17 cellular contexts compared by ENCODE assay signal in the genomic region with DNA sequence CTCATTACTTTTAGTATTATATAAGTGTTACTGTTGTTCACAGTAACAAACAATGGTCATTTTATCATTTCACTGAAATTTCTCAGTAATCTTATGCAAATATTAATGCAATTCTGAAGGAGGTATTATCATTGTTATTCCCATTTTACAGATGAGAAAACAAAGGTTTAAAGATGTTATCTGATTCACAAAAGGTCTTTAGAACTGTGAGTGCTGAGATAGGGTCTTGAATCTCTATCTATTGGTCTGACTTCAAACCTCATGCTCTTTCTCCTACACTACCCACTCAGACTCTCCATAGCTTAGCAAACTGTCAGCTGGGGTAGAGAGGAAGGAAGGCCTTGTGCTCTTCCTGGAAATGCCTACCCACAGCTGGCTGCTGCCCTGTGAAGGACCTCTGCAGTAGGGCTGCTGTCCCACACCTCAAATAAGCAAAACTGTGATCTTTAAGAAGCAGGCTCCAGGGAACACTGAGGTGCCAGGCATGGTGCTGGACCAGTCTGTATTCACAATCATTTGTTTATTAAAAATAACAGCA. TPM values are rescaled to one million over a fixed set of nuclear protein-coding genes. Genes with fewer than 3 reads are reported as not detected.
"Had no signal": no experiment of that assay in that cellular context is flagged by ENCODE, and none has a peak within 500 bp of the region (broad histone marks: within the 10 kb centered on the region; RNA-seq: fewer than 3 reads in every experiment).

No MANE protein-coding gene starts in this region.

- FAIRE-seq: kidney, TTC549 had no signal

- DNase-seq: activated B cell treated with CpG ODN at 0.5 μM for 24 hours; activated gamma-delta T cell treated with Interleukin-2 at 50 U/mL for 16 hours; body of pancreas; kidney; left ventricle myocardium inferior; nephron progenitor cell; psoas muscle; stimulated activated CD4-positive, alpha-beta T cell treated with anti-CD3 and anti-CD28 coated beads, Interleukin-12 subunit alpha, Interleukin-12 subunit beta, amount 100 ng/mL, for 4 hours; stimulated activated naive CD8-positive, alpha-beta T cell treated with anti-CD3 and anti-CD28 coated beads, Interleukin-15, amount 100 ng/mL, for 72 hours; testis had no signal

- H2AFZ ChIP-seq: hepatocyte had no signal

- H3K4me2 ChIP-seq: hepatocyte had no signal

- ATAC-seq: body of pancreas; psoas muscle; sciatic nerve; SK-N-SH treated with all-trans-retinoic acid at 6 μM for 48 hours; stimulated activated naive CD8-positive, alpha-beta T cell treated with anti-CD3 and anti-CD28 coated beads, Interleukin-15, amount 100 ng/mL, for 72 hours had no signal

- H3K9me3 ChIP-seq: body of pancreas, left ventricle myocardium inferior, psoas muscle, testis had no signal

- H3K27me3 ChIP-seq: body of pancreas, hepatocyte, testis had no signal

- H3K4me3 Mint-ChIP-seq: activated B cell treated with CpG ODN at 0.5 μM for 24 hours; memory B cell; nephron progenitor cell; stimulated activated naive CD8-positive, alpha-beta T cell treated with anti-CD3 and anti-CD28 coated beads, Interleukin-15, amount 100 ng/mL, for 72 hours had no signal

- H3K79me2 ChIP-seq: hepatocyte had no signal

- H3K4me3 ChIP-seq: body of pancreas, hepatocyte, left ventricle myocardium inferior, psoas muscle, testis had no signal

- H3K4me1 ChIP-seq: body of pancreas, psoas muscle, testis had no signal

- H3K27ac Mint-ChIP-seq: activated B cell treated with CpG ODN at 0.5 μM for 24 hours, memory B cell, nephron progenitor cell had no signal

- H3K27me3 Mint-ChIP-seq: activated B cell treated with CpG ODN at 0.5 μM for 24 hours; memory B cell; stimulated activated naive CD8-positive, alpha-beta T cell treated with anti-CD3 and anti-CD28 coated beads, Interleukin-15, amount 100 ng/mL, for 72 hours had no signal

- H3K9me3 Mint-ChIP-seq: activated B cell treated with CpG ODN at 0.5 μM for 24 hours; memory B cell; nephron progenitor cell; stimulated activated naive CD8-positive, alpha-beta T cell treated with anti-CD3 and anti-CD28 coated beads, Interleukin-15, amount 100 ng/mL, for 72 hours had no signal

- H3K27ac ChIP-seq: body of pancreas, hepatocyte, left ventricle myocardium inferior, psoas muscle, testis had no signal

RNA-seq across cellular contexts. Expression of gene OSCP1, which starts 6.2 kb away (rescaled TPM):
- total RNA-seq: T-helper 1 cell treated with Interleukin-12 subunit alpha and Interleukin-12 subunit beta and Interleukin-4 antibody, amounts not matched to agents 30 ng/mL and 1 ng/mL, for 36 hours had no signal

RNA-seq across cellular contexts. Expression of gene CSF3R, which starts 26.3 kb away (rescaled TPM):
- total RNA-seq: activated B cell treated with CpG ODN at 0.5 μM for 24 hours, osteoblast had no signal
